In genomic region chrX:130637591-130637990, GRCh38 we compare ENCODE assay signal across 22 cellular contexts.
DNase-seq lines count a peak whose midpoint lies in the region; ATAC-seq and TF ChIP-seq lines count a peak whose summit lies in the region.
"Had no signal": no experiment of that assay in that cellular context is flagged by ENCODE, and none has a peak within 500 bp of the region (broad histone marks: within the 10 kb centered on the region; RNA-seq: fewer than 3 reads in every experiment).

No MANE protein-coding gene starts in this region.

- CTCF ChIA-PET in MCF 10A (lab: Yijun Ruan, JAX) = no interaction called here
- CTCF ChIA-PET in mammary epithelial cell (lab: Charles Lee; ENCODE audit: low non-redundant PET) = no interaction called here
- CTCF ChIA-PET in Calu3 (lab: Charles Lee) = no interaction called here

- H3K79me2 ChIP-seq in mammary epithelial cell (ENCODE audit: insufficient read depth, low read length) = no peaks in the 10 kb centered on the region

- no peaks in the 10 kb centered on the region for H3K36me3 Mint-ChIP-seq in MCF 10A (ENCODE audit: insufficient read depth, unreplicated experiment)
- H3K36me3 Mint-ChIP-seq in Calu3 (ENCODE audit: insufficient read depth, unreplicated experiment) = no peaks in the 10 kb centered on the region

- H4K20me1 ChIP-seq in mammary epithelial cell (ENCODE audit: insufficient read depth, low read length) = no peaks in the 10 kb centered on the region

- POLR2A ChIA-PET in MCF 10A (lab: Yijun Ruan, JAX) = no interaction called here

- H3K4me1 Mint-ChIP-seq in MCF 10A (ENCODE audit: insufficient read depth, unreplicated experiment) (no peaks in the 10 kb centered on the region), Calu3 (ENCODE audit: low read depth, unreplicated experiment) (no peaks in the 10 kb centered on the region)

- WGBS in mammary epithelial cell (ENCODE audit: low coverage, missing lambda C conversion rate) = 68% methylated on average over 3 of the region's 3 CpGs

- H3K27me3 ChIP-seq in mammary epithelial cell (ENCODE audit: insufficient read depth, low read length) (no peaks in the 10 kb centered on the region), brain microvascular endothelial cell (replicated peaks) (no peaks in the 10 kb centered on the region)
- H3K27me3 ChIP-seq: right lobe of liver, SJSA1, transverse colon had no signal

- dilution Hi-C loops in mammary epithelial cell (cut with HindIII; ENCODE audit: low sequenced_read_pairs) = no loop called here

- H3K9ac ChIP-seq in mammary epithelial cell (ENCODE audit: insufficient read depth, low read length) = no peak overlapping the region

- H3K27me3 Mint-ChIP-seq in MCF 10A (ENCODE audit: insufficient read depth, unreplicated experiment) = peaks cover 17% of the 10 kb centered on the region
- H3K27me3 Mint-ChIP-seq in Calu3 (ENCODE audit: unreplicated experiment) = no peaks in the 10 kb centered on the region
- H3K27me3 Mint-ChIP-seq: dendritic cell treated with granulocyte-macrophage colony-stimulating factor and Interleukin-4, amounts not matched to agents 40 ng/mL and 50 ng/mL, for 4 days had no signal

- DNase-seq in MCF 10A (ENCODE audit: unreplicated experiment) (no peak), mammary epithelial cell (no peak), brain microvascular endothelial cell (peak; percentile 5), foreskin fibroblast (peak; percentile 27 to 56), midbrain (lab: John Stamatoyannopoulos, UW) (no peak), Calu3 (no peak), NOMO-1 treated with dmso at 0.1 percent for 144 hours (lab: John Stamatoyannopoulos, UW; ENCODE audit: unreplicated experiment) (no peak)
- no peak for DNase-seq in stimulated activated naive CD8-positive, alpha-beta T cell treated with anti-CD3 and anti-CD28 coated beads, Interleukin-15, Interleukin-2, amounts not matched to agents 100 U/mL and 50 U/mL, for 24 hours
- DNase-seq: 8988T; activated CD4-positive, alpha-beta T cell treated with anti-CD3 and anti-CD28 coated beads, Interleukin-2, amount 50 U/mL, for 4 hours; activated T-cell treated with anti-CD3 and anti-CD28 coated beads for 4 hours; DMS153; MM.1S; NCI-H1694 treated with DMSO at 0.1 percent for 48 hours; occipital lobe; right lobe of liver; stimulated activated naive CD4-positive, alpha-beta T cell treated with Interleukin-2 at 50 U/mL for 16 hours; transverse colon had no signal

- H3K4me3 ChIP-seq in mammary epithelial cell (replicated peaks in 1 of 3; ENCODE audit: insufficient read depth in 1 of 3, low read depth in 2 of 3, low read length in 3 of 3) (no peak overlapping the region), brain microvascular endothelial cell (ENCODE audit: low read depth, low read length) (no peak overlapping the region), foreskin fibroblast (ENCODE audit: low read depth in 1 of 2, low read length in 2 of 2) (no peak overlapping the region)
- H3K4me3 ChIP-seq: right lobe of liver, SJSA1, transverse colon had no signal

- no TSS peak for BruUV-seq in MCF 10A (replicated peaks; lab: Mats Ljungman, UMichigan)
- no TSS peak for BruUV-seq in mammary epithelial cell (replicated peaks; lab: Mats Ljungman, UMichigan)
- no TSS peak for BruUV-seq in Calu3 (replicated peaks; lab: Mats Ljungman, UMichigan)

- peak overlapping the region; percentile 40 for H3K27ac Mint-ChIP-seq in MCF 10A (ENCODE audit: low read depth, unreplicated experiment)
- H3K27ac Mint-ChIP-seq in Calu3 (ENCODE audit: unreplicated experiment) = no peak overlapping the region
- H3K27ac Mint-ChIP-seq: dendritic cell treated with granulocyte-macrophage colony-stimulating factor and Interleukin-4, amounts not matched to agents 40 ng/mL and 50 ng/mL, for 4 days had no signal

- H3K36me3 ChIP-seq in mammary epithelial cell (ENCODE audit: insufficient read depth, low read length) = no peaks in the 10 kb centered on the region
- H3K36me3 ChIP-seq in brain microvascular endothelial cell (replicated peaks) = no peaks in the 10 kb centered on the region
- H3K36me3 ChIP-seq: right lobe of liver, SJSA1, transverse colon had no signal

- H3K4me3 Mint-ChIP-seq in MCF 10A (ENCODE audit: unreplicated experiment) (no peak overlapping the region), Calu3 (ENCODE audit: low read depth, unreplicated experiment) (no peak overlapping the region)
- H3K4me3 Mint-ChIP-seq: dendritic cell treated with granulocyte-macrophage colony-stimulating factor and Interleukin-4, amounts not matched to agents 40 ng/mL and 50 ng/mL, for 4 days had no signal

- intact Hi-C loops in MCF 10A (cut with micrococcal nuclease) = no loop called here
- intact Hi-C loops in mammary epithelial cell (cut with micrococcal nuclease) = no loop called here
- intact Hi-C loops in Calu3 (cut with micrococcal nuclease; ENCODE audit: unreplicated experiment) = no loop called here

- TF ChIP-seq CTCF in MCF 10A (IDR thresholded peaks at IDR 0.05; ENCODE audit: unreplicated experiment) (no peak), mammary epithelial cell (conservative IDR thresholded peaks at IDR 0.05 in 1 of 2, IDR thresholded peaks at IDR 0.05 in 1 of 2; ENCODE audit: extremely low read depth in 1 of 2, insufficient read depth in 1 of 2, low read depth in 1 of 2, low read length in 2 of 2) (no peak), brain microvascular endothelial cell (IDR thresholded peaks at IDR 0.05; ENCODE audit: low read depth, low read length, missing control alignments) (no peak), foreskin fibroblast (IDR thresholded peaks at IDR 0.05; ENCODE audit: low read depth, low read length) (no peak), Calu3 (IDR thresholded peaks at IDR 0.05; ENCODE audit: unreplicated experiment) (no peak)

- in situ Hi-C loops in mammary epithelial cell (cut with MboI; ENCODE audit: low sequenced_read_pairs in 2 of 2) (no loop called here), brain microvascular endothelial cell (cut with HindIII; ENCODE audit: low pct_ligation_motif_present, low sequenced_read_pairs) (no loop called here)

- H3K9me3 Mint-ChIP-seq in MCF 10A (ENCODE audit: unreplicated experiment) (no peaks in the 10 kb centered on the region), Calu3 (ENCODE audit: low read depth, unreplicated experiment) (no peaks in the 10 kb centered on the region)
- H3K9me3 Mint-ChIP-seq: dendritic cell treated with granulocyte-macrophage colony-stimulating factor and Interleukin-4, amounts not matched to agents 40 ng/mL and 50 ng/mL, for 4 days had no signal

- H3K9me3 ChIP-seq in mammary epithelial cell (replicated peaks; ENCODE audit: insufficient read depth, low read length) = no peaks in the 10 kb centered on the region
- H3K9me3 ChIP-seq: right lobe of liver, SJSA1, transverse colon had no signal

- no peak for ATAC-seq in stimulated activated naive CD8-positive, alpha-beta T cell treated with anti-CD3 and anti-CD28 coated beads, Interleukin-15, Interleukin-2, amounts not matched to agents 100 U/mL and 50 U/mL, for 24 hours
- ATAC-seq: HCT116, Panc1, right lobe of liver had no signal

- H3K4me1 ChIP-seq in mammary epithelial cell (ENCODE audit: insufficient read depth, low read length) = no peaks in the 10 kb centered on the region
- H3K4me1 ChIP-seq: right lobe of liver, SJSA1, transverse colon had no signal

- no peak overlapping the region for H2AFZ ChIP-seq in mammary epithelial cell (ENCODE audit: low read depth, low read length)

- no peak overlapping the region for H3K4me2 ChIP-seq in mammary epithelial cell (ENCODE audit: insufficient read depth, low read depth, low read length)

- H3K27ac ChIP-seq in mammary epithelial cell (ENCODE audit: insufficient read depth, low read depth, low read length) = no peak overlapping the region
- no peak overlapping the region for H3K27ac ChIP-seq in brain microvascular endothelial cell
- H3K27ac ChIP-seq: right lobe of liver, SJSA1, transverse colon had no signal

Comparison
In these comparisons a context has a peak if more than half of its experiments do, and no peak if none do; other contexts are left out.
1. DNase-seq: peak in brain microvascular endothelial cell (single experiment) and foreskin fibroblast (2 of 2); none in MCF 10A (single experiment), mammary epithelial cell (single experiment), midbrain (single experiment), stimulated activated naive CD8-positive, alpha-beta T cell treated with anti-CD3 and anti-CD28 coated beads, Interleukin-15, Interleukin-2, amounts not matched to agents 100 U/mL and 50 U/mL, for 24 hours (single experiment), Calu3 (single experiment) and NOMO-1 treated with dmso at 0.1 percent for 144 hours (single experiment).